22 cellular contexts compared by ENCODE assay signal in the genomic region with DNA sequence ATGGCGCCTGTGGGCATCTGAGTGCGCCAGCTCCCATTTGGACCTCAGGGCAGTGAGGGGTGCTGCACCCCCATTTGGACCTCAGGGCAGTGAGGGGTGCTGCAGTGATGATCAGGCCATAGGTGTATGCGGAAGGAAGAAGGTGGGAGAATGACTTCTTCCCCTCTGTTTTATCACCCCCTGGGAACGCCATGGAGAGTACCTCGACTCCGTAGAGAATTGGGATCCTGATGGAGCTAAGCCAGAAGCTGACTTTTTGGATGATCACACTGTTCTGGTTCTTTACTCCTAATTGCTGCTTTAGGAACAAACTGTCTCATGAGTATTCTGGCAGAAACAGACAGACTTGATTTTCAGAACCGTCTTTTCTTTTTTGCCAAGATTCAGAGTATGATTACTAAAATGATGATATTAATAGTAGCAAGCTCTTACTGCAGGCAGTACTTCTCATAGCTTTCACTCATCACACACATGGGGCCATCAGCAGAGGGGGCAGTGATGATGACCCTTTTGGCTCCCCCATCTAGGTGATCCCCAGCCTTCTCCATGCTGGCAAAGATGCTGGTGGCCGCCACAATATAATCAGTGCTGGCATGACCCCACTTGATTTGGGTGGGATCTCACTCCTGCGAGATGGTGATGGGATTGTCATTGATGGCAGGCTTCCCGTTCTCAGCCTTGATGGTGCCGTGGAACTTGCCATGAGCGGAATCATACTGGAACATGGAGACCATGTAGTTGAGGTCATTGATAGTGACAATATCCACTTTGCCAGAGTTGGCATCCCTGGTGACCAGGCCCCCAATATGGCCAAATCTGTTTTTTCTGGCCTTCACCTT. TPM values are rescaled to one million over a fixed set of nuclear protein-coding genes. Genes with fewer than 3 reads are reported as not detected.
A peak's percentile ranks its signal among the peaks of the same experiment; 100 is the strongest.
DNase-seq lines count a peak whose midpoint lies in the region; ATAC-seq, FAIRE-seq and TF ChIP-seq lines count a peak whose summit lies in the region.
"Had no signal": no experiment of that assay in that cellular context is flagged by ENCODE, and none has a peak within 500 bp of the region (broad histone marks: within the 10 kb centered on the region; RNA-seq: fewer than 3 reads in every experiment).

No MANE protein-coding gene starts in this region.

- H3K4me1 ChIP-seq in astrocyte (ENCODE audit: insufficient read depth, low read length) (peaks cover 5% of the 10 kb centered on the region), suprapubic skin (peaks cover 49% of the 10 kb centered on the region)

- H3K4me3 Mint-ChIP-seq in astrocyte (ENCODE audit: unreplicated experiment) = peak overlapping the region; percentile 14
- no peak overlapping the region for H3K4me3 Mint-ChIP-seq in CD4-positive, alpha-beta T cell
- H3K4me3 Mint-ChIP-seq: CD8-positive, alpha-beta T cell had no signal

- no peaks in the 10 kb centered on the region for H3K9me3 ChIP-seq in astrocyte (ENCODE audit: insufficient read depth, low read depth, low read length)
- no peaks in the 10 kb centered on the region for H3K9me3 ChIP-seq in suprapubic skin
- no peaks in the 10 kb centered on the region for H3K9me3 ChIP-seq in CD4-positive, alpha-beta T cell (ENCODE audit: control insufficient read depth, low read length)
- H3K9me3 ChIP-seq: BLaER1 had no signal

- no peaks in the 10 kb centered on the region for H3K36me3 Mint-ChIP-seq in astrocyte (ENCODE audit: low read depth, unreplicated experiment)
- H3K36me3 Mint-ChIP-seq in CD4-positive, alpha-beta T cell (ENCODE audit: low read depth) = no peaks in the 10 kb centered on the region
- H3K36me3 Mint-ChIP-seq: CD8-positive, alpha-beta T cell had no signal

- no peak for TF ChIP-seq POLR2A in suprapubic skin (IDR thresholded peaks at IDR 0.05)

- no peak overlapping the region for H3K9ac ChIP-seq in astrocyte (ENCODE audit: low read length)
- H3K9ac ChIP-seq: BLaER1, KMS-11 had no signal

- intact Hi-C loops in CD4-positive, alpha-beta T cell (cut with DNase I, micrococcal nuclease) = no loop called here

- H3K79me2 ChIP-seq in astrocyte (ENCODE audit: insufficient read depth, low read length) = no peaks in the 10 kb centered on the region

- no peak overlapping the region for H3K4me2 ChIP-seq in astrocyte (ENCODE audit: low read length)
- H3K4me2 ChIP-seq: BLaER1, KMS-11 had no signal

- CTCF ChIA-PET in CD4-positive, alpha-beta T cell (lab: Charles Lee) = no interaction called here

- H3K27me3 ChIP-seq in astrocyte (ENCODE audit: insufficient read depth, low read length) (peaks cover 6% of the 10 kb centered on the region), suprapubic skin (no peaks in the 10 kb centered on the region)
- H3K27me3 ChIP-seq in CD4-positive, alpha-beta T cell (ENCODE audit: control insufficient read depth, insufficient read depth, low read length) = no peaks in the 10 kb centered on the region
- H3K27me3 ChIP-seq: BLaER1 had no signal

- no peak overlapping the region for H3K4me3 ChIP-seq in astrocyte (ENCODE audit: insufficient read depth, low read depth, low read length)
- H3K4me3 ChIP-seq in suprapubic skin = no peak overlapping the region
- H3K4me3 ChIP-seq: BLaER1 had no signal

- H4K20me1 ChIP-seq in astrocyte (ENCODE audit: insufficient read depth, low read length) = no peaks in the 10 kb centered on the region
- H4K20me1 ChIP-seq: BLaER1 had no signal

- H3K9me3 Mint-ChIP-seq in astrocyte (ENCODE audit: unreplicated experiment) = no peaks in the 10 kb centered on the region
- H3K9me3 Mint-ChIP-seq in CD4-positive, alpha-beta T cell = no peaks in the 10 kb centered on the region
- H3K9me3 Mint-ChIP-seq: CD8-positive, alpha-beta T cell had no signal

- H3K4me1 Mint-ChIP-seq in astrocyte (ENCODE audit: low read depth, unreplicated experiment) = peaks cover 3% of the 10 kb centered on the region
- H3K4me1 Mint-ChIP-seq in CD4-positive, alpha-beta T cell (ENCODE audit: low read depth) = peaks cover 12% of the 10 kb centered on the region

- no peak overlapping the region for H3K27ac Mint-ChIP-seq in astrocyte (ENCODE audit: unreplicated experiment)
- H3K27ac Mint-ChIP-seq in CD4-positive, alpha-beta T cell = no peak overlapping the region
- H3K27ac Mint-ChIP-seq: CD8-positive, alpha-beta T cell had no signal

- ATAC-seq in HG03175 (IDR thresholded peaks at IDR 0.05; ENCODE audit: unreplicated experiment) (no peak), GM18520 (IDR thresholded peaks at IDR 0.05; ENCODE audit: unreplicated experiment) (no peak)
- no peak for ATAC-seq in CD4-positive, alpha-beta T cell (ENCODE audit: poor library complexity)
- ATAC-seq: CD8-positive, alpha-beta T cell had no signal

- H3K36me3 ChIP-seq in astrocyte (ENCODE audit: insufficient read depth, low read length) = no peaks in the 10 kb centered on the region
- no peaks in the 10 kb centered on the region for H3K36me3 ChIP-seq in suprapubic skin
- H3K36me3 ChIP-seq: BLaER1 had no signal

- H3K27me3 Mint-ChIP-seq in astrocyte (ENCODE audit: low read depth, unreplicated experiment) = peaks cover 3% of the 10 kb centered on the region
- no peaks in the 10 kb centered on the region for H3K27me3 Mint-ChIP-seq in CD4-positive, alpha-beta T cell

- POLR2A ChIA-PET in CD4-positive, alpha-beta T cell (lab: Charles Lee) = interaction anchor here (0.5 kb wide), 1 partner anchor 10 kb away, joined by 3 read pairs; no protein-coding TSS in a partner anchor

- H3K27ac ChIP-seq in astrocyte (ENCODE audit: low read depth, low read length) (no peak overlapping the region), cingulate gyrus (ENCODE audit: low read depth, low read length) (peak overlapping the region; percentile 72), suprapubic skin (peak overlapping the region; percentile 86)
- H3K27ac ChIP-seq in CD4-positive, alpha-beta T cell (ENCODE audit: low read depth, low read length) = no peak overlapping the region
- H3K27ac ChIP-seq: BLaER1, KMS-11 had no signal

- 87% methylated on average over 12 of the region's 12 CpGs for WGBS in suprapubic skin

- TF ChIP-seq EP300 in suprapubic skin (IDR thresholded peaks at IDR 0.05) = no peak

- TF ChIP-seq CTCF in astrocyte (IDR thresholded peaks at IDR 0.05; ENCODE audit: insufficient read depth, low read depth, low read length) (no peak), suprapubic skin (IDR thresholded peaks at IDR 0.05) (no peak)
- TF ChIP-seq CTCF in CD4-positive, alpha-beta T cell (IDR thresholded peaks at IDR 0.05) = no peak

- no peak for FAIRE-seq in astrocyte (lab: Jason Lieb, UNC)
- FAIRE-seq: GM12891, HTR-8/SVneo, RCC 7860 had no signal

- DNase-seq in astrocyte (ENCODE audit: low read depth) (no peak), inferior parietal cortex (ENCODE audit: extremely low spot score) (peak; percentile 45), suprapubic skin (ENCODE audit: low spot score in 2 of 2) (no peak)
- DNase-seq in CD4-positive, alpha-beta T cell = no peak
- DNase-seq: CD8-positive, alpha-beta T cell; GOT3; HCEC 1CT; IMR-90; NCI-H1105; NCI-H146; NCI-H2029; NCI-H345; NCI-H524; OCI-M1 had no signal

- no peak overlapping the region for H2AFZ ChIP-seq in astrocyte (ENCODE audit: low read depth, low read length)

RNA-seq across cellular contexts. Expression of a gene that starts 10.3 kb away (rescaled TPM):
- 61.0 and 64.8 TPM in 2 replicates for total RNA-seq in astrocyte
- total RNA-seq in suprapubic skin = 100 to 1,000 TPM in 2 of 4 donors, 10 to 100 TPM in 2; 67.3 to 111 (median 93.8) TPM
- 10 to 100 TPM; 59.8 to 67.4 TPM for total RNA-seq in CD4-positive, alpha-beta T cell

Comparison
In these comparisons a context has a peak if more than half of its experiments do, and no peak if none do; other contexts are left out.
1. H3K27ac ChIP-seq: peak in cingulate gyrus (single experiment) and suprapubic skin (single experiment); none in astrocyte (single experiment) and CD4-positive, alpha-beta T cell (single experiment).